In the genomic region with DNA sequence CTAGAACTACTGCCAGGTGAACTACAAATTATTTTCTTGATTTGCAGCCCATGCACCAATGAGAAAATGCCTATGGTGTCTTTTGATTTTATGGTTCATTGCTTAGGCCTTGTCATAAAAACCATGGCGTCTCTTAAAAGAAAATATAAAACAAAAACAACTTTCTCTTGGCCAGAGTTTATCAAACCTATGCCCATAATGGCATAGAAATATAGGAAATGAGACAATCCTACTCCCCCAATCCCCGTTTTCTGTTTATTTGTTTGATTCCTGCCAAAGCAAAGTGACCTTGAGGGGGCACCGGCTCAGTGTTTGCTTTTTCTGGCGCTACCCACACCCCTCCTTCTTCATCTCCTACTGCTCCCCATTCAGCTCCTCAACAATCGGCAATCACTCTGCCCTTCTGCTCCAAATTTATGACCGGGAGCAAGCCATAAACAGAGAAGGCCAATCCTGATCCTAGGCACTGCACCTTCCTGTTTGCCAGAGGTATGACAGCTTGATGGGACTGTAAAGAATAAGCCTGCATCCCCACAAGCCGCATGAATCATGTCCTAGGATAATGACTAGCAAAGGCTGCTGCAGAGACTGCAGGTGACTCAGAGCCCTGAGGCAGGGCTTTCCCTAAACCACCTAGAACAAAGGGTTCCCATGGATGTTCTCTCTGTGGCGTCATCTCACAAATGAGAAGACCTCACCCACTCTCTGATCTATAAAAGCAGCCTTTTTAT, we compare ENCODE assay signal across 10 cellular contexts.
DNase-seq lines count a peak whose midpoint lies in the region; ATAC-seq and TF ChIP-seq lines count a peak whose summit lies in the region.
"Had no signal": no experiment of that assay in that cellular context is flagged by ENCODE, and none has a peak within 500 bp of the region (broad histone marks: within the 10 kb centered on the region; RNA-seq: fewer than 3 reads in every experiment).

No MANE protein-coding gene starts in this region.

- no peak for TF ChIP-seq POLR2A in Peyer's patch (IDR thresholded peaks at IDR 0.05)

- TF ChIP-seq CTCF in AG10803 (conservative IDR thresholded peaks at IDR 0.05; ENCODE audit: low read length) (no peak), brain microvascular endothelial cell (IDR thresholded peaks at IDR 0.05; ENCODE audit: low read depth, low read length, missing control alignments) (peak; percentile 17), Peyer's patch (IDR thresholded peaks at IDR 0.05) (no peak), omental fat pad (IDR thresholded peaks at IDR 0.05) (no peak)

- in situ Hi-C loops in brain microvascular endothelial cell (cut with HindIII; ENCODE audit: low pct_ligation_motif_present, low sequenced_read_pairs), result no loop called here

- ATAC-seq in omental fat pad (ENCODE audit: low FRiP score), result no peak
- ATAC-seq: activated CD8-positive, alpha-beta T cell treated with anti-CD3 and anti-CD28 coated beads, Interleukin-2, amount 10 ng/mL, durations not matched to agents 7 days and 5 days had no signal

- DNase-seq in AG10803 (ENCODE audit: low read depth), result peak; percentile 17
- DNase-seq in MG63, result peak; percentile 30
- peak; percentile 94 for DNase-seq in brain microvascular endothelial cell
- DNase-seq in kidney tubule cell (ENCODE audit: low spot score), result peak; percentile 93
- no peak for DNase-seq in SW 1271 (lab: John Stamatoyannopoulos, UW)
- no peak for DNase-seq in Peyer's patch
- DNase-seq in omental fat pad (ENCODE audit: low spot score), result no peak
- no peak for DNase-seq in inferior parietal cortex (ENCODE audit: extremely low spot score)
- DNase-seq: activated CD8-positive, alpha-beta T cell treated with anti-CD3 and anti-CD28 coated beads, Interleukin-2, amount 10 ng/mL, durations not matched to agents 7 days and 5 days; NCI-H774 had no signal

- no peaks in the 10 kb centered on the region for H3K36me3 ChIP-seq in MG63
- no peaks in the 10 kb centered on the region for H3K36me3 ChIP-seq in brain microvascular endothelial cell (replicated peaks)
- no peaks in the 10 kb centered on the region for H3K36me3 ChIP-seq in Peyer's patch

- H3K4me3 ChIP-seq in AG10803 (ENCODE audit: low read length) (no peak overlapping the region), MG63 (no peak overlapping the region), brain microvascular endothelial cell (ENCODE audit: low read depth, low read length) (no peak overlapping the region), Peyer's patch (no peak overlapping the region)

- H3K4me1 ChIP-seq in Peyer's patch, result no peaks in the 10 kb centered on the region

- H3K9me3 ChIP-seq in MG63 (no peaks in the 10 kb centered on the region), Peyer's patch (no peaks in the 10 kb centered on the region)

- H3K27ac ChIP-seq in brain microvascular endothelial cell, result no peak overlapping the region
- no peak overlapping the region for H3K27ac ChIP-seq in Peyer's patch

- H3K27me3 ChIP-seq in MG63, result no peaks in the 10 kb centered on the region
- no peaks in the 10 kb centered on the region for H3K27me3 ChIP-seq in brain microvascular endothelial cell (replicated peaks)
- no peaks in the 10 kb centered on the region for H3K27me3 ChIP-seq in Peyer's patch

Comparison
In these comparisons a context has a peak if more than half of its experiments do, and no peak if none do; other contexts are left out.
1. DNase-seq: peak in AG10803 (single experiment), MG63 (single experiment), brain microvascular endothelial cell (single experiment) and kidney tubule cell (single experiment); none in SW 1271 (0 of 2), Peyer's patch (0 of 3), omental fat pad (single experiment) and inferior parietal cortex (single experiment).